ENCODE assay signal across 28 cellular contexts in genomic region chr17:38459556-38459955, GRCh38. TPM values are rescaled to one million over a fixed set of nuclear protein-coding genes. Genes with fewer than 3 reads are reported as not detected.
A peak's percentile ranks its signal among the peaks of the same experiment; 100 is the strongest.
DNase-seq lines count a peak whose midpoint lies in the region; ATAC-seq and TF ChIP-seq lines count a peak whose summit lies in the region.
"Had no signal": no experiment of that assay in that cellular context is flagged by ENCODE, and none has a peak within 500 bp of the region (broad histone marks: within the 10 kb centered on the region; RNA-seq: fewer than 3 reads in every experiment).

No MANE protein-coding gene starts in this region.

- TF ChIP-seq CTCF in gastrocnemius medialis (IDR thresholded peaks at IDR 0.05 in 4 of 5, conservative IDR thresholded peaks at IDR 0.05 in 1 of 5), result no peak

- peak overlapping the region in 1 of 4 donors; percentile 22 for H3K27ac ChIP-seq in gastrocnemius medialis
- H3K27ac ChIP-seq: KMS-11, parathyroid adenoma, sigmoid colon, SJSA1, thyroid gland, VCaP had no signal

- TF ChIP-seq POLR2A in erythroblast (IDR thresholded peaks at IDR 0.05; ENCODE audit: low read length), result no peak
- no peak for TF ChIP-seq POLR2A in gastrocnemius medialis (IDR thresholded peaks at IDR 0.05)

- ATAC-seq in gastrocnemius medialis (peak in 1 of 2 donors; percentile 26), HG03520 (IDR thresholded peaks at IDR 0.05; ENCODE audit: unreplicated experiment) (no peak), GM21515 (IDR thresholded peaks at IDR 0.05; ENCODE audit: unreplicated experiment) (no peak)
- ATAC-seq: PC-3; stimulated activated memory B cell treated with anti-CD40 and anti-IgM and Interleukin-4, amounts not matched to agents 10 μg/mL and 1 μg/mL and 100 μg/mL, for 72 hours; T-helper 17 cell had no signal

- no peaks in the 10 kb centered on the region for H3K27me3 ChIP-seq in gastrocnemius medialis
- H3K27me3 ChIP-seq: sigmoid colon, SJSA1, thyroid gland had no signal

- intact Hi-C loops in gastrocnemius medialis (cut with DNase I; ENCODE audit: low total_unique reads), result no loop called here

- H3K4me3 ChIP-seq in gastrocnemius medialis, result no peak overlapping the region
- H3K4me3 ChIP-seq: HAP-1, sigmoid colon, SJSA1, thyroid gland had no signal

- H3K4me1 ChIP-seq in gastrocnemius medialis, result peaks cover 35 to 40% of the 10 kb centered on the region in 2 donors
- H3K4me1 ChIP-seq: HAP-1 had no signal

- no peaks in the 10 kb centered on the region for H3K9me3 ChIP-seq in gastrocnemius medialis
- H3K9me3 ChIP-seq: HAP-1, sigmoid colon, SJSA1, thyroid gland had no signal

- peaks cover 0 to 13% of the 10 kb centered on the region in 2 donors for H3K36me3 ChIP-seq in gastrocnemius medialis
- H3K36me3 ChIP-seq: HAP-1, thyroid gland had no signal

- in situ Hi-C loops in gastrocnemius medialis (cut with MboI; ENCODE audit: low sequenced_read_pairs in 4 of 4), result no loop called here

- DNase-seq in NCI-H345 (lab: John Stamatoyannopoulos, UW), result peak; percentile 57
- no peak for DNase-seq in NCI-H345 treated with DMSO at 0.1 percent for 48 hours (lab: John Stamatoyannopoulos, UW; ENCODE audit: unreplicated experiment)
- DNase-seq in NCI-H510A (lab: John Stamatoyannopoulos, UW), result peak; percentile 76
- peak; percentile 28 to 52 for DNase-seq in erythroblast (lab: John Stamatoyannopoulos, UW)
- DNase-seq in gastrocnemius medialis, result peak; percentile 22 to 69
- no peak for DNase-seq in stimulated activated CD4-positive, alpha-beta T cell treated with anti-CD3 and anti-CD28 coated beads, Interleukin-1b, Interleukin-23, amount 100 ng/mL, for 48 hours
- DNase-seq: ACHN; activated CD4-positive, alpha-beta T cell treated with anti-CD3 and anti-CD28 coated beads, Interleukin-2, amount 50 U/mL, for 4 hours; activated CD8-positive, alpha-beta memory T cell treated with anti-CD3 and anti-CD28 coated beads, Interleukin-2, amount 50 U/mL, for 48 hours; activated effector memory CD4-positive, alpha-beta T cell treated with anti-CD3 and anti-CD28 coated beads, Interleukin-2, amount 50 U/mL, for 16 hours; dermis blood vessel endothelial cell; DND-41; kidney; mesenchymal stem cell; naive B cell; NCI-H526 treated with DMSO at 0.1 percent for 48 hours; PC-3; sigmoid colon; T-helper 17 cell; thyroid gland had no signal

RNA-seq across cellular contexts. Expression of gene ARHGAP23, which starts 31.3 kb away (rescaled TPM):
- 10 to 100 TPM in 3 of 4 donors, 1 to 10 TPM in 1; 8.0 to 22.7 (median 12.1) TPM for total RNA-seq in gastrocnemius medialis

Comparison
In these comparisons a context has a peak if more than half of its experiments do, and no peak if none do; other contexts are left out.
1. DNase-seq: peak in NCI-H345 (single experiment), NCI-H510A (single experiment), erythroblast (2 of 2) and gastrocnemius medialis (2 of 2); none in NCI-H345 treated with DMSO at 0.1 percent for 48 hours (single experiment) and stimulated activated CD4-positive, alpha-beta T cell treated with anti-CD3 and anti-CD28 coated beads, Interleukin-1b, Interleukin-23, amount 100 ng/mL, for 48 hours (single experiment).